ENCODE assay signal across 23 cellular contexts in genomic region chr19:5590151-5590864, GRCh38.
"Had no signal": no experiment of that assay in that cellular context is flagged by ENCODE, and none has a peak within 500 bp of the region (broad histone marks: within the 10 kb centered on the region; RNA-seq: fewer than 3 reads in every experiment).

No MANE protein-coding gene starts in this region.

- ATAC-seq: activated T-cell treated with anti-CD3 and anti-CD28 coated beads, Interleukin-2, amount 50 U/mL, for 72 hours had no signal

- H3K27ac Mint-ChIP-seq: activated CD4-positive, alpha-beta memory T cell treated with anti-CD3 and anti-CD28 coated beads for 36 hours; activated CD4-positive, alpha-beta T cell treated with anti-CD3 and anti-CD28 coated beads, Interleukin-2, amount 10 ng/mL, durations not matched to agents 7 days and 5 days; activated naive CD4-positive, alpha-beta T cell treated with anti-CD3 and anti-CD28 coated beads, Interleukin-2, amount 10 ng/mL, durations not matched to agents 7 days and 5 days; activated T-cell treated with anti-CD3 and anti-CD28 coated beads, Interleukin-2, amount 50 U/mL, for 72 hours; activated T-helper 2 cell treated with anti-CD3 and anti-CD28 coated beads, Interferon-gamma antibody, Interleukin-2, Interleukin-4, amounts not matched to agents 10 μg/mL and 5 μg/mL and 100 μg/mL, durations not matched to agents 14 hours and 24 hours and 36 hours had no signal

- DNase-seq: activated CD4-positive, alpha-beta memory T cell treated with anti-CD3 and anti-CD28 coated beads for 36 hours; activated CD4-positive, alpha-beta T cell treated with anti-CD3 and anti-CD28 coated beads, Interleukin-2, amount 10 ng/mL, durations not matched to agents 7 days and 5 days; activated CD4-positive, CD25-positive, alpha-beta regulatory T cell; activated CD8-positive, alpha-beta memory T cell treated with anti-CD3 and anti-CD28 coated beads for 24 hours; activated gamma-delta T cell treated with Interleukin-2 at 50 U/mL for 16 hours; activated naive CD4-positive, alpha-beta T cell treated with anti-CD3 and anti-CD28 coated beads, Interleukin-2, amount 10 ng/mL, durations not matched to agents 7 days and 5 days; activated T-cell treated with anti-CD3 and anti-CD28 coated beads, Interleukin-2, amount 50 U/mL, for 72 hours; aorta; caudate nucleus; Kasumi-1; NCI-H1092; NCI-H1417 treated with DMSO at 0.1 percent for 48 hours; NCI-H1694; NCI-H2029; NCI-H345; NCI-H510A; NCI-H526 treated with DMSO at 0.1 percent for 48 hours; NCI-H82; SIG-M5; T-helper 1 cell had no signal

- H3K9me3 ChIP-seq: breast epithelium had no signal

- H3K27me3 Mint-ChIP-seq: activated CD4-positive, alpha-beta memory T cell treated with anti-CD3 and anti-CD28 coated beads for 36 hours; activated CD4-positive, alpha-beta T cell treated with anti-CD3 and anti-CD28 coated beads, Interleukin-2, amount 10 ng/mL, durations not matched to agents 7 days and 5 days; activated naive CD4-positive, alpha-beta T cell treated with anti-CD3 and anti-CD28 coated beads, Interleukin-2, amount 10 ng/mL, durations not matched to agents 7 days and 5 days had no signal

- H3K4me3 Mint-ChIP-seq: activated CD4-positive, alpha-beta memory T cell treated with anti-CD3 and anti-CD28 coated beads for 36 hours; activated CD4-positive, alpha-beta T cell treated with anti-CD3 and anti-CD28 coated beads, Interleukin-2, amount 10 ng/mL, durations not matched to agents 7 days and 5 days; activated naive CD4-positive, alpha-beta T cell treated with anti-CD3 and anti-CD28 coated beads, Interleukin-2, amount 10 ng/mL, durations not matched to agents 7 days and 5 days; activated T-cell treated with anti-CD3 and anti-CD28 coated beads, Interleukin-2, amount 50 U/mL, for 72 hours had no signal

- H3K4me3 ChIP-seq: breast epithelium had no signal

- H3K27me3 ChIP-seq: breast epithelium had no signal

- H3K9me3 Mint-ChIP-seq: activated CD4-positive, alpha-beta memory T cell treated with anti-CD3 and anti-CD28 coated beads for 36 hours; activated CD4-positive, alpha-beta T cell treated with anti-CD3 and anti-CD28 coated beads, Interleukin-2, amount 10 ng/mL, durations not matched to agents 7 days and 5 days; activated naive CD4-positive, alpha-beta T cell treated with anti-CD3 and anti-CD28 coated beads, Interleukin-2, amount 10 ng/mL, durations not matched to agents 7 days and 5 days; activated T-cell treated with anti-CD3 and anti-CD28 coated beads, Interleukin-2, amount 50 U/mL, for 72 hours; activated T-helper 2 cell treated with anti-CD3 and anti-CD28 coated beads, Interferon-gamma antibody, Interleukin-2, Interleukin-4, amounts not matched to agents 10 μg/mL and 5 μg/mL and 100 μg/mL, durations not matched to agents 14 hours and 24 hours and 36 hours had no signal

- H3K27ac ChIP-seq: breast epithelium, VCaP had no signal
